15 cellular contexts compared by ENCODE assay signal in the genomic region with DNA sequence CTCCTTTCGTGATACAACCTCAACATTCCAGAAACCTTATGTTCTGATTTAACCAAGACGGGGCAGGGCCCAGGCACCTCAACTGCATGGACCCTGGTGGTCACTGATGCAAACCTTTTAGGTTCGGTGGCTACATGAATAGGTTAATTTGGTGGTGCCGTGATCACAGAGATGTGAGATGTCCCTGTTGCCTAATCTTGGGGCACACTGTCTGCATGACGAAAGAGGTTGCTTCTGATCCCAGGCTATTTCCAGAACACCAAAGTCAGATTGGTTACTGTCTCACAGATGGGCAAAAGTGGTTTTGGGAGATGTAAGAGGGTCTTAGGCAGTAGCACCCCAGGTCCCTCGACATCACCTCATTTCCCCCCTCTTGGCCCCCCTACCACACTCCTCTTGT. TPM values are rescaled to one million over a fixed set of nuclear protein-coding genes. Genes with fewer than 3 reads are reported as not detected.
A peak's percentile ranks its signal among the peaks of the same experiment; 100 is the strongest.
DNase-seq lines count a peak whose midpoint lies in the region; FAIRE-seq and TF ChIP-seq lines count a peak whose summit lies in the region.
"Had no signal": no experiment of that assay in that cellular context is flagged by ENCODE, and none has a peak within 500 bp of the region (broad histone marks: within the 10 kb centered on the region; RNA-seq: fewer than 3 reads in every experiment).

No MANE protein-coding gene starts in this region.

- no peaks in the 10 kb centered on the region for H3K27me3 ChIP-seq in BLaER1 treated with 17β-estradiol and CSF1 and Interleukin-3, amounts not matched to agents 10 nM and 100 nM
- peaks cover 0 to 12% (median 0%) of the 10 kb centered on the region in 4 donors for H3K27me3 ChIP-seq in esophagus muscularis mucosa

- FAIRE-seq in GM12891 (lab: Jason Lieb, UNC): peak; percentile 33
- FAIRE-seq: A549 had no signal

- H3K4me2 ChIP-seq in BLaER1 treated with 17β-estradiol and CSF1 and Interleukin-3, amounts not matched to agents 10 nM and 100 nM: peak overlapping the region in 7 of 11 experiments; percentile 48 to 99 (median 78); a peak in 12 of 22 replicates
- H3K4me2 ChIP-seq: A549 had no signal

- no peaks in the 10 kb centered on the region for H3K9me3 ChIP-seq in BLaER1 treated with 17β-estradiol and CSF1 and Interleukin-3, amounts not matched to agents 10 nM and 100 nM (replicated peaks in 1 of 11)
- no peaks in the 10 kb centered on the region for H3K9me3 ChIP-seq in esophagus muscularis mucosa
- H3K9me3 ChIP-seq: A549, Caco-2 had no signal

- peaks cover 24 to 91% (median 62%) of the 10 kb centered on the region in 10 experiments for H3K4me1 ChIP-seq in BLaER1 treated with 17β-estradiol and CSF1 and Interleukin-3, amounts not matched to agents 10 nM and 100 nM
- no peaks in the 10 kb centered on the region for H3K4me1 ChIP-seq in esophagus muscularis mucosa
- H3K4me1 ChIP-seq: A549 had no signal

- no peak overlapping the region for H3K9ac ChIP-seq in BLaER1 treated with 17β-estradiol and CSF1 and Interleukin-3, amounts not matched to agents 10 nM and 100 nM

- DNase-seq in GM12891 (ENCODE audit: insufficient read length, low spot score) (no peak), MV-4-11 (lab: John Stamatoyannopoulos, UW) (peak; percentile 15), esophagus muscularis mucosa (ENCODE audit: extremely low spot score) (peak; percentile 68), kidney glomerular epithelial cell (lab: John Stamatoyannopoulos, UW) (no peak), posterior cingulate gyrus (no peak), DMS 273 (lab: John Stamatoyannopoulos, UW; ENCODE audit: unreplicated experiment) (no peak)
- DNase-seq: Caco-2; CD8-positive, alpha-beta memory T cell; GOT3; H9 had no signal

- peak overlapping the region in 5 of 11 experiments; percentile 49 to 67 (median 52); a peak in 6 of 22 replicates for H3K27ac ChIP-seq in BLaER1 treated with 17β-estradiol and CSF1 and Interleukin-3, amounts not matched to agents 10 nM and 100 nM
- H3K27ac ChIP-seq in esophagus muscularis mucosa (replicated peaks in 1 of 4): no peak overlapping the region
- H3K27ac ChIP-seq: A549 had no signal

- TF ChIP-seq POLR2A in GM12891 (IDR thresholded peaks at IDR 0.05; ENCODE audit: low read depth, low read length) (no peak), esophagus muscularis mucosa (IDR thresholded peaks at IDR 0.05; ENCODE audit: low read depth) (no peak)

- no peak overlapping the region for H3K4me3 ChIP-seq in BLaER1 treated with 17β-estradiol and CSF1 and Interleukin-3, amounts not matched to agents 10 nM and 100 nM
- H3K4me3 ChIP-seq in esophagus muscularis mucosa: no peak overlapping the region
- H3K4me3 ChIP-seq: A549 had no signal

- TF ChIP-seq CTCF in esophagus muscularis mucosa (IDR thresholded peaks at IDR 0.05): no peak

- H3K36me3 ChIP-seq in BLaER1 treated with 17β-estradiol and CSF1 and Interleukin-3, amounts not matched to agents 10 nM and 100 nM: peaks cover 0 to 3% (median 0%) of the 10 kb centered on the region in 11 experiments; a peak in 3 of 22 replicates
- no peaks in the 10 kb centered on the region for H3K36me3 ChIP-seq in esophagus muscularis mucosa

- TF ChIP-seq EP300 in esophagus muscularis mucosa (IDR thresholded peaks at IDR 0.05): no peak

- intact Hi-C loops in esophagus muscularis mucosa (cut with DNase I) (loop anchor here (10.0 kb wide), 1 partner anchor 163 kb away; a partner anchor contains a TSS), posterior cingulate gyrus (cut with DNase I) (loop anchor here (10.0 kb wide), 1 partner anchor 127 kb away; no protein-coding TSS in a partner anchor)

- no peaks in the 10 kb centered on the region for H4K20me1 ChIP-seq in BLaER1 treated with 17β-estradiol and CSF1 and Interleukin-3, amounts not matched to agents 10 nM and 100 nM

- 67% methylated on average over 6 of the region's 6 CpGs for WGBS in esophagus muscularis mucosa

TF ChIP-seq in GM12891, 5 proteins besides CTCF, POLR2A, EP300 and RAD21:
- TF ChIP-seq POU2F2 (IDR thresholded peaks at IDR 0.05; ENCODE audit: low read depth, low read length) (no peak), PAX5 (IDR thresholded peaks at IDR 0.05; ENCODE audit: insufficient read depth, low read length, severe bottlenecking) (no peak), POLR2AphosphoS5 (IDR thresholded peaks at IDR 0.05; ENCODE audit: low read depth, low read length) (no peak), TAF1 (IDR thresholded peaks at IDR 0.05; ENCODE audit: low read depth, low read length) (no peak), SPI1 (IDR thresholded peaks at IDR 0.05; ENCODE audit: low read depth, low read length) (no peak)

RNA-seq across cellular contexts. Expression of a gene that starts 4.0 kb away (rescaled TPM):
- polyA plus RNA-seq in GM12891 (2012; ENCODE audit: low read depth, missing spikeins): 4.8 TPM
- total RNA-seq in esophagus muscularis mucosa: 10 to 100 TPM in 1 of 4 donors, 1 to 10 TPM in 3; 5.3 to 42.1 (median 6.5) TPM
- total RNA-seq: Daoy, H9 had no signal
- polyA plus RNA-seq: BJ had no signal

RNA-seq across cellular contexts. Expression of a gene that starts 30.2 kb away (rescaled TPM):
- polyA plus RNA-seq in GM12891 (2012; ENCODE audit: low read depth, missing spikeins): 0.41 TPM
- total RNA-seq in esophagus muscularis mucosa: not detected
- total RNA-seq: CD8-positive, alpha-beta memory T cell; Daoy; H9 had no signal
- polyA plus RNA-seq: A549, AG04450, BJ had no signal

Comparison
In these comparisons a context has a peak if more than half of its experiments do, and no peak if none do; other contexts are left out.
1. DNase-seq: peak in MV-4-11 (single experiment) and esophagus muscularis mucosa (single experiment); none in GM12891 (single experiment), kidney glomerular epithelial cell (single experiment), posterior cingulate gyrus (0 of 10) and DMS 273 (single experiment).